Comparison of ENCODE assay signal across 26 cellular contexts in the genomic region with DNA sequence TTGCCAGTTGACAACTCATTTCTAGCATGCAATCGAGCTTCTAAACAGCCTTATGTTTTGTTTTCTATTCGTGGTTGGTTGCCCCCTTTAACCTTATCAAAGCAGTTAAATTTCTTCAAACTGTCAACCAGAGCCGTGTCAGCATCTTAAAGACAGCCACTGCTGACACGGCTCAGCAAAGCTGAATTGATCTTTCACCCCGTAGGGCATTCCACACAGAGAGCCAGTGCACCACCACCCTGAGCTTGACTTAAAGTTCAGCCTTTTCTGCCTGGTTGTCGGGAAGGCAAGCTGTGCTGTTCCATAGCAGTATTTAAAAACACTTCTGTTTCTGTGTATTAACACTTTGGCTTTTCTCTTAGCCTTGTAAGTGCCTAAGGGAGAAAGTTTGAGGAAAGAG.
DNase-seq lines count a peak whose midpoint lies in the region; ATAC-seq and TF ChIP-seq lines count a peak whose summit lies in the region.
"Had no signal": no experiment of that assay in that cellular context is flagged by ENCODE, and none has a peak within 500 bp of the region (broad histone marks: within the 10 kb centered on the region; RNA-seq: fewer than 3 reads in every experiment).

No MANE protein-coding gene starts in this region.

- H3K4me1 ChIP-seq in DND-41 (ENCODE audit: insufficient read depth, low read length) (peaks cover 2% of the 10 kb centered on the region; the same call in 1 of the 2 replicates), parathyroid adenoma (no peaks in the 10 kb centered on the region)
- H3K4me1 ChIP-seq: esophagus muscularis mucosa, heart right ventricle, testis had no signal

- H3K27me3 ChIP-seq in DND-41 (ENCODE audit: insufficient read depth, low read length, poor library complexity) (no peaks in the 10 kb centered on the region), parathyroid adenoma (ENCODE audit: control insufficient read depth, insufficient read depth, low read length) (no peaks in the 10 kb centered on the region)
- H3K27me3 ChIP-seq: esophagus muscularis mucosa, testis had no signal

- H3K36me3 ChIP-seq in DND-41 (ENCODE audit: insufficient read depth, low read length), result no peaks in the 10 kb centered on the region
- H3K36me3 ChIP-seq in parathyroid adenoma (ENCODE audit: control insufficient read depth, insufficient read depth, low read length), result no peaks in the 10 kb centered on the region
- H3K36me3 ChIP-seq: esophagus muscularis mucosa, heart right ventricle had no signal

- no peaks in the 10 kb centered on the region for H4K20me1 ChIP-seq in DND-41 (ENCODE audit: insufficient read depth, low read length)

- no peaks in the 10 kb centered on the region for H3K9me3 ChIP-seq in DND-41 (ENCODE audit: insufficient read depth, low read length, severe bottlenecking)
- no peaks in the 10 kb centered on the region for H3K9me3 ChIP-seq in parathyroid adenoma (ENCODE audit: control insufficient read depth, low read length)
- H3K9me3 ChIP-seq: esophagus muscularis mucosa, heart right ventricle, testis had no signal

- H2AFZ ChIP-seq in DND-41 (ENCODE audit: low read depth, low read length) (no peak overlapping the region), parathyroid adenoma (peak overlapping the region; percentile 13)

- DNase-seq in DND-41, result no peak
- DNase-seq in ecto neural progenitor cell (ENCODE audit: low spot score), result peak; percentile 72
- peak; percentile 34 for DNase-seq in kidney glomerular epithelial cell (lab: John Stamatoyannopoulos, UW)
- DNase-seq in activated CD4-positive, alpha-beta T cell treated with anti-CD3 and anti-CD28 coated beads, Interleukin-2, amount 50 U/mL, for 48 hours, result no peak
- DNase-seq in DMS79 treated with DMSO at 0.1 percent for 48 hours (lab: John Stamatoyannopoulos, UW), result no peak
- DNase-seq in HPDE6-E6E7 (ENCODE audit: extremely low spot score), result no peak
- no peak for DNase-seq in effector CD8-positive, alpha-beta T cell (lab: John Stamatoyannopoulos, UW)
- DNase-seq: activated CD8-positive, alpha-beta memory T cell treated with anti-CD3 and anti-CD28 coated beads, Interleukin-2, amount 10 ng/mL, durations not matched to agents 7 days and 5 days; activated gamma-delta T cell; activated T-cell treated with anti-CD3 and anti-CD28 coated beads, Interleukin-2, amount 50 U/mL, for 4 hours; CD4-positive, CD25-positive, alpha-beta regulatory T cell; central memory CD4-positive, alpha-beta T cell; foreskin fibroblast; heart right ventricle; MV-4-11; NCI-H446; NCI-H748 treated with DMSO at 0.1 percent for 48 hours; Right ventricle myocardium superior; stimulated activated naive CD4-positive, alpha-beta T cell; testis had no signal

- H3K4me2 ChIP-seq in DND-41 (ENCODE audit: insufficient read depth, low read length), result no peak overlapping the region
- H3K4me2 ChIP-seq in parathyroid adenoma (ENCODE audit: low read length), result no peak overlapping the region

- TF ChIP-seq CTCF in DND-41 (IDR thresholded peaks at IDR 0.05; ENCODE audit: borderline replicate concordance, extremely low read depth, low read length, poor library complexity, severe bottlenecking), result no peak
- no peak for TF ChIP-seq CTCF in parathyroid adenoma (IDR thresholded peaks at IDR 0.05)

- peak; percentile 44; the same call in 1 of the 3 replicates for ATAC-seq in DND-41 (ENCODE audit: insufficient read depth, low read depth)
- ATAC-seq: activated CD8-positive, alpha-beta memory T cell treated with anti-CD3 and anti-CD28 coated beads, Interleukin-2, amount 10 ng/mL, durations not matched to agents 7 days and 5 days; activated T-cell treated with anti-CD3 and anti-CD28 coated beads, Interleukin-2, amount 50 U/mL, for 4 hours; heart right ventricle; left lobe of liver; Panc1; SK-N-SH treated with all-trans-retinoic acid at 6 μM for 48 hours had no signal

- H3K27ac ChIP-seq in DND-41 (ENCODE audit: low read length) (no peak overlapping the region), parathyroid adenoma (no peak overlapping the region)
- H3K27ac ChIP-seq: esophagus muscularis mucosa, heart right ventricle, skin epidermis, testis had no signal

- H3K79me2 ChIP-seq in DND-41 (ENCODE audit: insufficient read depth, low read length) (no peaks in the 10 kb centered on the region), parathyroid adenoma (no peaks in the 10 kb centered on the region)

- no peak overlapping the region for H3K9ac ChIP-seq in DND-41 (ENCODE audit: low read depth, low read length)
- no peak overlapping the region for H3K9ac ChIP-seq in parathyroid adenoma

- H3K4me3 ChIP-seq in DND-41 (ENCODE audit: low read depth in 1 of 2, low read length in 2 of 2), result no peak overlapping the region
- no peak overlapping the region for H3K4me3 ChIP-seq in parathyroid adenoma (ENCODE audit: low read depth, low read length)
- H3K4me3 ChIP-seq: esophagus muscularis mucosa, heart right ventricle, skin epidermis, testis had no signal

Comparison
In these comparisons a context has a peak if more than half of its experiments do, and no peak if none do; other contexts are left out.
1. DNase-seq: peak in ecto neural progenitor cell (single experiment) and kidney glomerular epithelial cell (single experiment); none in DND-41 (single experiment), activated CD4-positive, alpha-beta T cell treated with anti-CD3 and anti-CD28 coated beads, Interleukin-2, amount 50 U/mL, for 48 hours (0 of 2), DMS79 treated with DMSO at 0.1 percent for 48 hours (single experiment), HPDE6-E6E7 (single experiment) and effector CD8-positive, alpha-beta T cell (single experiment).